In genomic region chr7:136114966-136115762, GRCh38 we compare ENCODE assay signal across 8 cellular contexts.
DNase-seq lines count a peak whose midpoint lies in the region; ATAC-seq and TF ChIP-seq lines count a peak whose summit lies in the region.

No MANE protein-coding gene starts in this region.

- no TSS peak for BruUV-seq in Calu3 (replicated peaks; lab: Mats Ljungman, UMichigan)

- H3K9me3 Mint-ChIP-seq in Calu3 (ENCODE audit: low read depth, unreplicated experiment): peaks cover 12% of the 10 kb centered on the region
- H3K9me3 Mint-ChIP-seq in activated naive CD4-positive, alpha-beta T cell treated with anti-CD3 and anti-CD28 coated beads, Interleukin-2, amount 10 ng/mL, durations not matched to agents 7 days and 5 days: no peaks in the 10 kb centered on the region

- H3K27me3 ChIP-seq in right cardiac atrium (ENCODE audit: control insufficient read depth, insufficient read depth): no peaks in the 10 kb centered on the region
- no peaks in the 10 kb centered on the region for H3K27me3 ChIP-seq in ascending aorta

- no peaks in the 10 kb centered on the region for H3K36me3 ChIP-seq in ascending aorta

- TF ChIP-seq CTCF in Calu3 (IDR thresholded peaks at IDR 0.05; ENCODE audit: unreplicated experiment): peak; percentile 53
- TF ChIP-seq CTCF in ascending aorta (IDR thresholded peaks at IDR 0.05): peak in 1 of 3 experiments; percentile 42

- no peaks in the 10 kb centered on the region for H3K27me3 Mint-ChIP-seq in Calu3 (ENCODE audit: unreplicated experiment)
- no peaks in the 10 kb centered on the region for H3K27me3 Mint-ChIP-seq in activated naive CD4-positive, alpha-beta T cell treated with anti-CD3 and anti-CD28 coated beads, Interleukin-2, amount 10 ng/mL, durations not matched to agents 7 days and 5 days

- H3K4me3 Mint-ChIP-seq in Calu3 (ENCODE audit: low read depth, unreplicated experiment): no peak overlapping the region
- H3K4me3 Mint-ChIP-seq in activated naive CD4-positive, alpha-beta T cell treated with anti-CD3 and anti-CD28 coated beads, Interleukin-2, amount 10 ng/mL, durations not matched to agents 7 days and 5 days: no peak overlapping the region

- no peak overlapping the region for H3K27ac Mint-ChIP-seq in Calu3 (ENCODE audit: unreplicated experiment)
- no peak overlapping the region for H3K27ac Mint-ChIP-seq in activated naive CD4-positive, alpha-beta T cell treated with anti-CD3 and anti-CD28 coated beads, Interleukin-2, amount 10 ng/mL, durations not matched to agents 7 days and 5 days

- H3K27ac ChIP-seq in right cardiac atrium (ENCODE audit: low read length) (no peak overlapping the region), ascending aorta (no peak overlapping the region)

- peak; percentile 19 for DNase-seq in Calu3
- DNase-seq in OCI-M1 (lab: John Stamatoyannopoulos, UW): peak; percentile 74
- peak; percentile 63 for DNase-seq in activated naive CD4-positive, alpha-beta T cell treated with anti-CD3 and anti-CD28 coated beads, Interleukin-2, amount 10 ng/mL, durations not matched to agents 7 days and 5 days
- DNase-seq in right cardiac atrium: peak in 2 of 3 donors; percentile 33 to 74
- DNase-seq in stimulated activated CD4-positive, alpha-beta T cell treated with anti-CD3 and anti-CD28 coated beads, Interleukin-12 subunit alpha, Interleukin-12 subunit beta, amount 100 ng/mL, for 48 hours (ENCODE audit: low read depth in 2 of 3, low spot score in 1 of 3): peak; percentile 41 to 57 (median 48)
- DNase-seq in ascending aorta (ENCODE audit: low spot score in 2 of 2): no peak

- no peaks in the 10 kb centered on the region for H3K4me1 Mint-ChIP-seq in Calu3 (ENCODE audit: low read depth, unreplicated experiment)
- H3K4me1 Mint-ChIP-seq in activated naive CD4-positive, alpha-beta T cell treated with anti-CD3 and anti-CD28 coated beads, Interleukin-2, amount 10 ng/mL, durations not matched to agents 7 days and 5 days: no peaks in the 10 kb centered on the region

- no peaks in the 10 kb centered on the region for H3K9me3 ChIP-seq in right cardiac atrium (ENCODE audit: control insufficient read depth, low read length)
- H3K9me3 ChIP-seq in ascending aorta: no peaks in the 10 kb centered on the region

- intact Hi-C loops in Calu3 (cut with micrococcal nuclease; ENCODE audit: unreplicated experiment): no loop called here
- intact Hi-C loops in right cardiac atrium (cut with DNase I): no loop called here
- intact Hi-C loops in ascending aorta (cut with DNase I): no loop called here

- peak; percentile 100 for ATAC-seq in GM19328 (IDR thresholded peaks at IDR 0.05; ENCODE audit: unreplicated experiment)
- ATAC-seq in HG03139 (IDR thresholded peaks at IDR 0.05; ENCODE audit: unreplicated experiment): peak; percentile 99
- peak; percentile 70 to 71 for ATAC-seq in right cardiac atrium

- CTCF ChIA-PET in Calu3 (lab: Charles Lee): no interaction called here
- CTCF ChIA-PET in activated naive CD4-positive, alpha-beta T cell treated with anti-CD3 and anti-CD28 coated beads, Interleukin-2, amount 10 ng/mL, durations not matched to agents 7 days and 5 days (lab: Charles Lee): interaction anchor here (0.6 to 1.7 kb wide), 11 partner anchors 9 to 1477 kb away, joined by 3 to 6 read pairs (median 3); no protein-coding TSS in a partner anchor

- H3K36me3 Mint-ChIP-seq in Calu3 (ENCODE audit: insufficient read depth, unreplicated experiment): no peaks in the 10 kb centered on the region
- H3K36me3 Mint-ChIP-seq in activated naive CD4-positive, alpha-beta T cell treated with anti-CD3 and anti-CD28 coated beads, Interleukin-2, amount 10 ng/mL, durations not matched to agents 7 days and 5 days: no peaks in the 10 kb centered on the region

- WGBS in right cardiac atrium: 51% methylated on average over 21 of the region's 21 CpGs

- H3K4me1 ChIP-seq in right cardiac atrium (ENCODE audit: control insufficient read depth, insufficient read depth, low read length) (no peaks in the 10 kb centered on the region), ascending aorta (no peaks in the 10 kb centered on the region)

- no peak overlapping the region for H3K4me3 ChIP-seq in right cardiac atrium (ENCODE audit: low read length)
- H3K4me3 ChIP-seq in ascending aorta: no peak overlapping the region

Comparison
In these comparisons a context has a peak if more than half of its experiments do, and no peak if none do; other contexts are left out.
1. DNase-seq: peak in Calu3 (single experiment), OCI-M1 (single experiment), activated naive CD4-positive, alpha-beta T cell treated with anti-CD3 and anti-CD28 coated beads, Interleukin-2, amount 10 ng/mL, durations not matched to agents 7 days and 5 days (single experiment), right cardiac atrium (2 of 3) and stimulated activated CD4-positive, alpha-beta T cell treated with anti-CD3 and anti-CD28 coated beads, Interleukin-12 subunit alpha, Interleukin-12 subunit beta, amount 100 ng/mL, for 48 hours (3 of 3); none in ascending aorta (0 of 2).
2. Peak in every context shown above with its lines, with median percentiles within 50 percentile points of each other: ATAC-seq.